ENCODE assay signal across 23 cellular contexts in the genomic region with DNA sequence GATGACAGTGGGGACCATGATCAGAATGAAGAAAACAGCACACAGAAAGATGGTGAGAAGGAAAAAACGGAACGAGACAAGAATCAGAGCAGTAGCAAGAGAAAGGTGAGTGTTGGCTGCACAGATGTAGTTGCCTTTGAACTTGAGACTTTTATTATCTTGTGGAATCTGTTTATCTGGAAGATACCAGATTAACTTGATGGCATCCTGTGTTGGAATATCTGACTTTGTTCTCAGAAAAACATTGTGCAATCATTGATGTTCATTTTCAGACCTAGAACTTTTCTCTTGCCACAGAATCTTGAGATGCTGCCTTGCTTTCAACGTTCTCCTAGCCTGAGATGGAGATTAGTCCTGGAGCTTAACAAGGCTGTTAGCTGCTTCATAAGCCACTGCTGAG. TPM values are rescaled to one million over a fixed set of nuclear protein-coding genes. Genes with fewer than 3 reads are reported as not detected.
"Had no signal": no experiment of that assay in that cellular context is flagged by ENCODE, and none has a peak within 500 bp of the region (broad histone marks: within the 10 kb centered on the region; RNA-seq: fewer than 3 reads in every experiment).

No MANE protein-coding gene starts in this region.

- H3K27me3 ChIP-seq: brain microvascular endothelial cell, gastrocnemius medialis, neutrophil, testis, upper lobe of left lung had no signal

- H3K9me3 Mint-ChIP-seq: activated naive CD4-positive, alpha-beta T cell treated with anti-CD3 and anti-CD28 coated beads, Interleukin-2, amount 50 U/mL, for 72 hours; natural killer cell; stimulated activated memory B cell treated with anti-CD40 and anti-IgM and Interleukin-4, amounts not matched to agents 10 μg/mL and 1 μg/mL and 100 μg/mL, for 72 hours had no signal

- H3K9me3 ChIP-seq: gastrocnemius medialis, neutrophil, testis, upper lobe of left lung had no signal

- ATAC-seq: activated CD8-positive, alpha-beta memory T cell treated with anti-CD3 and anti-CD28 coated beads, Interleukin-2, amount 10 ng/mL, durations not matched to agents 7 days and 5 days; activated naive CD4-positive, alpha-beta T cell treated with anti-CD3 and anti-CD28 coated beads, Interleukin-2, amount 50 U/mL, for 72 hours; esophagus mucosa; gastrocnemius medialis; left lobe of liver; natural killer cell; sciatic nerve; stimulated activated memory B cell treated with anti-CD40 and anti-IgM and Interleukin-4, amounts not matched to agents 10 μg/mL and 1 μg/mL and 100 μg/mL, for 72 hours had no signal

- H3K4me3 ChIP-seq: gastrocnemius medialis, lung, testis, upper lobe of left lung had no signal

- H3K27ac ChIP-seq: brain microvascular endothelial cell, neutrophil, testis, upper lobe of left lung had no signal

- H3K27me3 Mint-ChIP-seq: activated CD8-positive, alpha-beta memory T cell treated with anti-CD3 and anti-CD28 coated beads, Interleukin-2, amount 10 ng/mL, durations not matched to agents 7 days and 5 days; stimulated activated memory B cell treated with anti-CD40 and anti-IgM and Interleukin-4, amounts not matched to agents 10 μg/mL and 1 μg/mL and 100 μg/mL, for 72 hours had no signal

- DNase-seq: activated CD4-positive, alpha-beta T cell treated with anti-CD3 and anti-CD28 coated beads, Interleukin-2, amount 50 U/mL, for 1 hour; activated CD4-positive, CD25-positive, alpha-beta regulatory T cell; activated CD8-positive, alpha-beta memory T cell treated with anti-CD3 and anti-CD28 coated beads, Interleukin-2, amount 10 ng/mL, durations not matched to agents 7 days and 5 days; activated effector memory CD4-positive, alpha-beta T cell treated with anti-CD3 and anti-CD28 coated beads, Interleukin-2, amount 50 U/mL, for 16 hours; aorta; brain microvascular endothelial cell; cortex of kidney; effector CD4-positive, alpha-beta T cell; gastrocnemius medialis; head of caudate nucleus; kidney; natural killer cell; stimulated activated CD4-positive, alpha-beta T cell treated with anti-CD3 and anti-CD28 coated beads, Interleukin-4, amount 100 ng/mL, for 24 hours; T1000; testis; upper lobe of left lung had no signal

- H3K4me3 Mint-ChIP-seq: activated CD8-positive, alpha-beta memory T cell treated with anti-CD3 and anti-CD28 coated beads, Interleukin-2, amount 10 ng/mL, durations not matched to agents 7 days and 5 days; natural killer cell; stimulated activated memory B cell treated with anti-CD40 and anti-IgM and Interleukin-4, amounts not matched to agents 10 μg/mL and 1 μg/mL and 100 μg/mL, for 72 hours had no signal

- H3K27ac Mint-ChIP-seq: activated CD8-positive, alpha-beta memory T cell treated with anti-CD3 and anti-CD28 coated beads, Interleukin-2, amount 10 ng/mL, durations not matched to agents 7 days and 5 days; stimulated activated memory B cell treated with anti-CD40 and anti-IgM and Interleukin-4, amounts not matched to agents 10 μg/mL and 1 μg/mL and 100 μg/mL, for 72 hours had no signal

RNA-seq across cellular contexts. Expression of gene CHRNG, which starts 16.9 kb away (rescaled TPM):
- total RNA-seq: activated CD8-positive, alpha-beta memory T cell treated with anti-CD3 and anti-CD28 coated beads, Interleukin-2, amount 10 ng/mL, durations not matched to agents 7 days and 5 days; activated naive CD4-positive, alpha-beta T cell treated with anti-CD3 and anti-CD28 coated beads, Interleukin-2, amount 50 U/mL, for 72 hours; aorta; esophagus mucosa; kidney; left lobe of liver; lung; natural killer cell; sciatic nerve; testis; upper lobe of left lung had no signal

RNA-seq across cellular contexts. Expression of gene CHRND, which starts 30.5 kb away (rescaled TPM):
- total RNA-seq: activated CD8-positive, alpha-beta memory T cell treated with anti-CD3 and anti-CD28 coated beads, Interleukin-2, amount 10 ng/mL, durations not matched to agents 7 days and 5 days; activated naive CD4-positive, alpha-beta T cell treated with anti-CD3 and anti-CD28 coated beads, Interleukin-2, amount 50 U/mL, for 72 hours; aorta; esophagus mucosa; kidney; left lobe of liver; lung; natural killer cell; sciatic nerve; upper lobe of left lung had no signal

RNA-seq across cellular contexts. Expression of gene PRSS56, which starts 36.2 kb away (rescaled TPM):
- total RNA-seq: activated CD8-positive, alpha-beta memory T cell treated with anti-CD3 and anti-CD28 coated beads, Interleukin-2, amount 10 ng/mL, durations not matched to agents 7 days and 5 days; activated naive CD4-positive, alpha-beta T cell treated with anti-CD3 and anti-CD28 coated beads, Interleukin-2, amount 50 U/mL, for 72 hours; aorta; esophagus mucosa; kidney; left lobe of liver; lung; natural killer cell; sciatic nerve; upper lobe of left lung had no signal
